ENCODE assay signal across 8 cellular contexts in genomic region chr13:36858285-36858684, GRCh38. TPM values are rescaled to one million over a fixed set of nuclear protein-coding genes. Genes with fewer than 3 reads are reported as not detected.
DNase-seq lines count a peak whose midpoint lies in the region; ATAC-seq and TF ChIP-seq lines count a peak whose summit lies in the region.

No MANE protein-coding gene starts in this region.

- H3K36me3 Mint-ChIP-seq in chondrocyte (ENCODE audit: low read depth) (peaks cover 3% of the 10 kb centered on the region), T-helper 17 cell (ENCODE audit: low read depth) (no peaks in the 10 kb centered on the region)
- no peaks in the 10 kb centered on the region for H3K36me3 Mint-ChIP-seq in T-helper 2 cell treated with Interferon-gamma antibody and Interleukin-4, amounts not matched to agents 5 μg/mL and 100 μg/mL, for 36 hours (ENCODE audit: low read depth)

- H3K27ac Mint-ChIP-seq in chondrocyte (ENCODE audit: unreplicated experiment): no peak overlapping the region
- H3K27ac Mint-ChIP-seq in T-helper 17 cell: no peak overlapping the region
- H3K27ac Mint-ChIP-seq in T-helper 2 cell treated with Interferon-gamma antibody and Interleukin-4, amounts not matched to agents 5 μg/mL and 100 μg/mL, for 36 hours: no peak overlapping the region

- peaks cover 4% of the 10 kb centered on the region for H3K4me1 Mint-ChIP-seq in chondrocyte (ENCODE audit: low read depth)
- H3K4me1 Mint-ChIP-seq in T-helper 17 cell: peaks cover 6% of the 10 kb centered on the region
- peaks cover 12% of the 10 kb centered on the region for H3K4me1 Mint-ChIP-seq in T-helper 2 cell treated with Interferon-gamma antibody and Interleukin-4, amounts not matched to agents 5 μg/mL and 100 μg/mL, for 36 hours (ENCODE audit: low read depth)

- TF ChIP-seq CTCF in AG09319 (IDR thresholded peaks at IDR 0.05; ENCODE audit: low read depth, low read length) (peak; percentile 55), GM13976 (IDR thresholded peaks at IDR 0.05; ENCODE audit: borderline replicate concordance, control extremely low read depth, extremely low read depth, insufficient read depth, missing control alignments) (peak; percentile 20), chondrocyte (IDR thresholded peaks at IDR 0.05) (peak; percentile 84)

- no peak overlapping the region for H3K4me3 Mint-ChIP-seq in chondrocyte (ENCODE audit: unreplicated experiment)
- H3K4me3 Mint-ChIP-seq in T-helper 17 cell: no peak overlapping the region
- no peak overlapping the region for H3K4me3 Mint-ChIP-seq in T-helper 2 cell treated with Interferon-gamma antibody and Interleukin-4, amounts not matched to agents 5 μg/mL and 100 μg/mL, for 36 hours

- DNase-seq in AG09319 (ENCODE audit: extremely low read depth, low read depth) (peak; percentile 28), GM13976 (ENCODE audit: low spot score) (peak; percentile 37), NCI-H774 (lab: John Stamatoyannopoulos, UW) (peak; percentile 23), chondrocyte (ENCODE audit: low spot score) (no peak), lung microvascular endothelial cell (ENCODE audit: low read depth in 2 of 2) (peak; percentile 74 to 75), T-helper 17 cell (no peak)
- no peak for DNase-seq in T-helper 2 cell treated with Interferon-gamma antibody and Interleukin-4, amounts not matched to agents 5 μg/mL and 100 μg/mL, for 36 hours (ENCODE audit: low spot score)

- in situ Hi-C loops in GM13976 (cut with MboI; ENCODE audit: low sequenced_read_pairs, unreplicated experiment): loop anchor here (10.0 kb wide), 1 partner anchor 127 kb away; no protein-coding TSS in a partner anchor

- H3K9me3 Mint-ChIP-seq in chondrocyte (ENCODE audit: low read depth): no peaks in the 10 kb centered on the region
- H3K9me3 Mint-ChIP-seq in T-helper 2 cell treated with Interferon-gamma antibody and Interleukin-4, amounts not matched to agents 5 μg/mL and 100 μg/mL, for 36 hours: no peaks in the 10 kb centered on the region

- H3K27me3 Mint-ChIP-seq in chondrocyte (ENCODE audit: low read depth) (no peaks in the 10 kb centered on the region), T-helper 17 cell (peaks cover 40% of the 10 kb centered on the region)
- H3K27me3 Mint-ChIP-seq in T-helper 2 cell treated with Interferon-gamma antibody and Interleukin-4, amounts not matched to agents 5 μg/mL and 100 μg/mL, for 36 hours (ENCODE audit: low read depth): peaks cover 3% of the 10 kb centered on the region

- peak; percentile 68 for ATAC-seq in HG03175 (IDR thresholded peaks at IDR 0.05; ENCODE audit: unreplicated experiment)
- ATAC-seq in T-helper 17 cell: no peak

- H3K9me3 ChIP-seq in T-helper 17 cell (ENCODE audit: control insufficient read depth, low read length, poor library complexity, severe bottlenecking): no peaks in the 10 kb centered on the region

RNA-seq across cellular contexts. Expression of gene RFXAP, which starts 39.3 kb away (rescaled TPM):
- total RNA-seq in chondrocyte (5.0 to 5.3 TPM (median 5.1 TPM) in 3 replicates), lung microvascular endothelial cell (0.60 and 0.65 TPM in 2 replicates), T-helper 17 cell (1 to 10 TPM; 4.2 to 6.1 TPM)

Comparison
In these comparisons a context has a peak if more than half of its experiments do, and no peak if none do; other contexts are left out.
1. DNase-seq: peak in AG09319 (single experiment), GM13976 (single experiment), NCI-H774 (single experiment) and lung microvascular endothelial cell (2 of 2); none in chondrocyte (single experiment), T-helper 17 cell (0 of 3) and T-helper 2 cell treated with Interferon-gamma antibody and Interleukin-4, amounts not matched to agents 5 μg/mL and 100 μg/mL, for 36 hours (single experiment).
2. CTCF ChIP-seq: peak in every context shown above with its lines; median percentile 84 in chondrocyte; 55 in AG09319; 20 in GM13976.